20 cellular contexts compared by ENCODE assay signal in the genomic region with DNA sequence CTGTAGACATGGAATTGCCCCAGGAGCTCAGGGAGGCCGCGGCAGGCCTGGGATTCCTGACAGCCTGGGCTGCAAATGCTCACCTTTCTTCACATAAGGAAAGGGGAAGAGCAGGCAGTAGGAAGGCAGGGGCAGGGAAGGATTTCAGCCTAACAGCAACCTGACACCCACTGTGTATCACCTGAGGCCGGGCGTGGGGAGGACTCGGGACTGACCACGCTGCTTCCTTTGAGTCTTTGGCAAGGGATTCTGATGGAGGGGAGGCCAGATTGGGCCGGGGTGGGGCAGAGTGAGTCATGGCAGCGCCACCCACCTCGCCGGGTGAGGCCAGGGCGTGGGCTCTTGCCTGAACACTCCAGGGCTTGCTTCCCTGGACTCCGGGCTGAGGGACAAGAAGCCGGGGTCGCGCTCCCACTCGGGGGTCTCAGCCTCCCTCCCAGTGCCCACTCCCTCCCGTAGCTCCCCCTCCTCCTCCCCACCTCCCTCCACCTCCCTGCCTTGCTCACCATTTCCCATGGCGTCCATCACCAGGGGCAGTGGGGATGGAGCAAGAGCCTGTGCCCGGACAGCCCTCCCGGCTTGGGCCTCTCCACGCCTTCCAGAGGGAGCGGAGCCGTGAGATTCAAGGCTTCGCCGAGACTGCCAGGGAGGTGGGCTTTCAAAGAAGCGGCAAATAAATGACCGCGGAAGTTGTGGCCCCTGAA.
A peak's percentile ranks its signal among the peaks of the same experiment; 100 is the strongest.
DNase-seq lines count a peak whose midpoint lies in the region; ATAC-seq and TF ChIP-seq lines count a peak whose summit lies in the region.
"Had no signal": no experiment of that assay in that cellular context is flagged by ENCODE, and none has a peak within 500 bp of the region (broad histone marks: within the 10 kb centered on the region; RNA-seq: fewer than 3 reads in every experiment).

No MANE protein-coding gene starts in this region.

- TF ChIP-seq POLR2A in gastroesophageal sphincter (IDR thresholded peaks at IDR 0.05): no peak

- DNase-seq in HT1080 (ENCODE audit: low read depth): peak; percentile 62
- peak; percentile 11 for DNase-seq in mammary epithelial cell
- DNase-seq in kidney tubule cell (ENCODE audit: low spot score): peak; percentile 3
- no peak for DNase-seq in superior temporal gyrus (ENCODE audit: extremely low spot score)
- DNase-seq: cerebellar nuclear complex; DMS 273 treated with DMSO at 0.1 percent for 48 hours; effector memory CD8-positive, alpha-beta T cell; GOT3; NCI-H1694 treated with DMSO at 0.1 percent for 48 hours; NCI-H510A; SHP77; stimulated activated CD4-positive, alpha-beta T cell treated with anti-CD3 and anti-CD28 coated beads, Interleukin-4, amount 100 ng/mL, for 4 hours; stimulated activated CD8-positive, alpha-beta memory T cell treated with anti-CD3 and anti-CD28 coated beads, Interleukin-4, amount 100 ng/mL, for 48 hours; WERI-Rb-1 had no signal

- H3K36me3 ChIP-seq in mammary epithelial cell (ENCODE audit: insufficient read depth, low read length) (no peaks in the 10 kb centered on the region), gastroesophageal sphincter (no peaks in the 10 kb centered on the region)
- H3K36me3 ChIP-seq: thoracic aorta, WERI-Rb-1 had no signal

- no peak overlapping the region for H3K9ac ChIP-seq in mammary epithelial cell (ENCODE audit: insufficient read depth, low read length)
- H3K9ac ChIP-seq: parathyroid adenoma had no signal

- TF ChIP-seq CTCF in mammary epithelial cell (conservative IDR thresholded peaks at IDR 0.05 in 1 of 2, IDR thresholded peaks at IDR 0.05 in 1 of 2; ENCODE audit: extremely low read depth in 1 of 2, insufficient read depth in 1 of 2, low read depth in 1 of 2, low read length in 2 of 2) (no peak), gastroesophageal sphincter (IDR thresholded peaks at IDR 0.05) (no peak)

- in situ Hi-C loops in mammary epithelial cell (cut with MboI; ENCODE audit: low sequenced_read_pairs in 2 of 2): no loop called here

- H3K4me1 ChIP-seq in mammary epithelial cell (ENCODE audit: insufficient read depth, low read length) (peaks cover 12% of the 10 kb centered on the region), gastroesophageal sphincter (no peaks in the 10 kb centered on the region)
- H3K4me1 ChIP-seq: parathyroid adenoma had no signal

- BruUV-seq in mammary epithelial cell (replicated peaks; lab: Mats Ljungman, UMichigan): no TSS peak

- ATAC-seq in gastroesophageal sphincter (no peak), HG03442 (IDR thresholded peaks at IDR 0.05; ENCODE audit: unreplicated experiment) (no peak), HG03095 (IDR thresholded peaks at IDR 0.05; ENCODE audit: unreplicated experiment) (no peak)
- ATAC-seq: effector memory CD8-positive, alpha-beta T cell had no signal

- peak overlapping the region in 2 of 3 experiments; percentile 2 to 7 for H3K4me3 ChIP-seq in mammary epithelial cell (replicated peaks in 1 of 3; ENCODE audit: insufficient read depth in 1 of 3, low read depth in 2 of 3, low read length in 3 of 3)
- H3K4me3 ChIP-seq in gastroesophageal sphincter: no peak overlapping the region
- H3K4me3 ChIP-seq: skin epidermis, thoracic aorta had no signal

- intact Hi-C loops in mammary epithelial cell (cut with micrococcal nuclease): no loop called here

- H3K79me2 ChIP-seq in mammary epithelial cell (ENCODE audit: insufficient read depth, low read length): no peaks in the 10 kb centered on the region
- H3K79me2 ChIP-seq: parathyroid adenoma had no signal

- H3K9me3 ChIP-seq in mammary epithelial cell (replicated peaks; ENCODE audit: insufficient read depth, low read length): no peaks in the 10 kb centered on the region
- H3K9me3 ChIP-seq in gastroesophageal sphincter: peaks cover 0 to 18% (median 0%) of the 10 kb centered on the region in 3 donors

- CTCF ChIA-PET in mammary epithelial cell (lab: Charles Lee; ENCODE audit: low non-redundant PET): no interaction called here

- H2AFZ ChIP-seq in mammary epithelial cell (ENCODE audit: low read depth, low read length): peak overlapping the region; percentile 78
- H2AFZ ChIP-seq: parathyroid adenoma had no signal

- H3K27ac ChIP-seq in mammary epithelial cell (ENCODE audit: insufficient read depth, low read depth, low read length) (no peak overlapping the region), gastroesophageal sphincter (no peak overlapping the region)
- H3K27ac ChIP-seq: parathyroid adenoma, skin epidermis, thoracic aorta, WERI-Rb-1 had no signal

- peak overlapping the region; percentile 65 for H3K4me2 ChIP-seq in mammary epithelial cell (ENCODE audit: insufficient read depth, low read depth, low read length)

- no peak for TF ChIP-seq EP300 in gastroesophageal sphincter (IDR thresholded peaks at IDR 0.05)

- 37% methylated on average over 12 of the region's 28 CpGs for WGBS in mammary epithelial cell (ENCODE audit: low coverage, missing lambda C conversion rate)
- WGBS in gastroesophageal sphincter (ENCODE audit: low coverage in 1 of 2), 2 donors: 47% methylated on average over 3 of the region's 28 CpGs; no CpG with 5 or more reads in 1 of the 2 donors

- no peaks in the 10 kb centered on the region for H4K20me1 ChIP-seq in mammary epithelial cell (ENCODE audit: insufficient read depth, low read length)

- dilution Hi-C loops in mammary epithelial cell (cut with HindIII; ENCODE audit: low sequenced_read_pairs): no loop called here

- H3K27me3 ChIP-seq in mammary epithelial cell (ENCODE audit: insufficient read depth, low read length) (no peaks in the 10 kb centered on the region), gastroesophageal sphincter (peaks cover 42% of the 10 kb centered on the region)

Comparison
In these comparisons a context has a peak if more than half of its experiments do, and no peak if none do; other contexts are left out.
1. H3K4me3 ChIP-seq: peak in mammary epithelial cell (2 of 3); none in gastroesophageal sphincter (0 of 2).